In genomic region chr11:29679996-29680395, GRCh38 we compare ENCODE assay signal across 15 cellular contexts.
DNase-seq lines count a peak whose midpoint lies in the region; ATAC-seq and TF ChIP-seq lines count a peak whose summit lies in the region.
"Had no signal": no experiment of that assay in that cellular context is flagged by ENCODE, and none has a peak within 500 bp of the region (broad histone marks: within the 10 kb centered on the region; RNA-seq: fewer than 3 reads in every experiment).

No MANE protein-coding gene starts in this region.

- H3K9ac ChIP-seq in mammary epithelial cell (ENCODE audit: insufficient read depth, low read length): no peak overlapping the region

- H3K9me3 ChIP-seq in mammary epithelial cell (replicated peaks; ENCODE audit: insufficient read depth, low read length): no peaks in the 10 kb centered on the region
- H3K9me3 ChIP-seq: colonic mucosa, uterus had no signal

- 80% methylated on average over 3 of the region's 3 CpGs for WGBS in mammary epithelial cell (ENCODE audit: low coverage, missing lambda C conversion rate)

- H3K27me3 ChIP-seq in mammary epithelial cell (ENCODE audit: insufficient read depth, low read length): no peaks in the 10 kb centered on the region
- H3K27me3 ChIP-seq: colonic mucosa, uterus had no signal

- no peak for TF ChIP-seq CTCF in GM20000 (IDR thresholded peaks at IDR 0.05; ENCODE audit: extremely low read depth, missing control alignments)
- no peak for TF ChIP-seq CTCF in mammary epithelial cell (conservative IDR thresholded peaks at IDR 0.05 in 1 of 2, IDR thresholded peaks at IDR 0.05 in 1 of 2; ENCODE audit: extremely low read depth in 1 of 2, insufficient read depth in 1 of 2, low read depth in 1 of 2, low read length in 2 of 2)

- H3K4me1 ChIP-seq in mammary epithelial cell (ENCODE audit: insufficient read depth, low read length): no peaks in the 10 kb centered on the region
- H3K4me1 ChIP-seq: colonic mucosa, uterus had no signal

- intact Hi-C loops in mammary epithelial cell (cut with micrococcal nuclease): no loop called here

- no peak overlapping the region for H3K27ac ChIP-seq in mammary epithelial cell (ENCODE audit: insufficient read depth, low read depth, low read length)
- H3K27ac ChIP-seq: colonic mucosa, HL-60, uterus had no signal

- in situ Hi-C loops in mammary epithelial cell (cut with MboI; ENCODE audit: low sequenced_read_pairs in 2 of 2): no loop called here

- peak; percentile 60 for ATAC-seq in GM18517 (IDR thresholded peaks at IDR 0.05; ENCODE audit: unreplicated experiment)
- peak; percentile 89 for ATAC-seq in HG02885 (IDR thresholded peaks at IDR 0.05; ENCODE audit: poor library complexity, unreplicated experiment)
- ATAC-seq: GM23338, left cardiac atrium had no signal

- CTCF ChIA-PET in mammary epithelial cell (lab: Charles Lee; ENCODE audit: low non-redundant PET): no interaction called here

- DNase-seq in GM20000 (ENCODE audit: low spot score) (peak; percentile 3), Kasumi-1 (lab: John Stamatoyannopoulos, UW) (peak; percentile 1 to 7), NCI-H128 (lab: John Stamatoyannopoulos, UW; ENCODE audit: unreplicated experiment) (no peak), mammary epithelial cell (no peak), NAMALWA (ENCODE audit: low spot score) (no peak)
- DNase-seq in stimulated activated CD4-positive, alpha-beta T cell treated with anti-CD3 and anti-CD28 coated beads, Interleukin-4, amount 100 ng/mL, for 1 hour: no peak
- DNase-seq: colonic mucosa; left cardiac atrium; NCI-H2107; NK-92 treated with Interleukin-12 subunit alpha and Interleukin-12 subunit beta, amount 100 ng/mL, for 24 hours; uterus had no signal

- no TSS peak for BruUV-seq in mammary epithelial cell (replicated peaks; lab: Mats Ljungman, UMichigan)

- dilution Hi-C loops in mammary epithelial cell (cut with HindIII; ENCODE audit: low sequenced_read_pairs): no loop called here

- no peaks in the 10 kb centered on the region for H4K20me1 ChIP-seq in mammary epithelial cell (ENCODE audit: insufficient read depth, low read length)

- no peaks in the 10 kb centered on the region for H3K79me2 ChIP-seq in mammary epithelial cell (ENCODE audit: insufficient read depth, low read length)

- H3K4me3 ChIP-seq in mammary epithelial cell (replicated peaks in 1 of 3; ENCODE audit: insufficient read depth in 1 of 3, low read depth in 2 of 3, low read length in 3 of 3): no peak overlapping the region
- H3K4me3 ChIP-seq: colonic mucosa, GM23338, uterus had no signal

- no peaks in the 10 kb centered on the region for H3K36me3 ChIP-seq in mammary epithelial cell (ENCODE audit: insufficient read depth, low read length)
- H3K36me3 ChIP-seq: colonic mucosa, uterus had no signal

- H2AFZ ChIP-seq in mammary epithelial cell (ENCODE audit: low read depth, low read length): no peak overlapping the region
- H2AFZ ChIP-seq: GM23338 had no signal

- H3K4me2 ChIP-seq in mammary epithelial cell (ENCODE audit: insufficient read depth, low read depth, low read length): no peak overlapping the region
- H3K4me2 ChIP-seq: GM23338 had no signal

Comparison
In these comparisons a context has a peak if more than half of its experiments do, and no peak if none do; other contexts are left out.
1. DNase-seq: peak in GM20000 (single experiment) and Kasumi-1 (2 of 2); none in NCI-H128 (single experiment), mammary epithelial cell (single experiment), stimulated activated CD4-positive, alpha-beta T cell treated with anti-CD3 and anti-CD28 coated beads, Interleukin-4, amount 100 ng/mL, for 1 hour (single experiment) and NAMALWA (single experiment).